12 cellular contexts compared by ENCODE assay signal in genomic region chr3:114903213-114903612, GRCh38.
A peak's percentile ranks its signal among the peaks of the same experiment; 100 is the strongest.
DNase-seq lines count a peak whose midpoint lies in the region; ATAC-seq and TF ChIP-seq lines count a peak whose summit lies in the region.
"Had no signal": no experiment of that assay in that cellular context is flagged by ENCODE, and none has a peak within 500 bp of the region (broad histone marks: within the 10 kb centered on the region; RNA-seq: fewer than 3 reads in every experiment).

No MANE protein-coding gene starts in this region.

- peaks cover 6% of the 10 kb centered on the region for H3K36me3 Mint-ChIP-seq in osteocyte (ENCODE audit: unreplicated experiment)
- H3K36me3 Mint-ChIP-seq: natural killer cell treated with Interleukin-12 subunit alpha and Interleukin-12 subunit beta and Interleukin-15 and Interleukin-18, amount 100 ng/mL, for 72 hours had no signal

- ATAC-seq in GM21423 (IDR thresholded peaks at IDR 0.05; ENCODE audit: unreplicated experiment), result peak; percentile 17
- ATAC-seq: natural killer cell treated with Interleukin-12 subunit alpha and Interleukin-12 subunit beta and Interleukin-15 and Interleukin-18, amount 100 ng/mL, for 72 hours had no signal

- H3K9me3 ChIP-seq in sigmoid colon, result no peaks in the 10 kb centered on the region
- H3K9me3 ChIP-seq: Peyer's patch, upper lobe of left lung had no signal

- peaks cover under 1% of the 10 kb centered on the region for H3K9me3 Mint-ChIP-seq in osteocyte (ENCODE audit: unreplicated experiment)
- H3K9me3 Mint-ChIP-seq: natural killer cell treated with Interleukin-12 subunit alpha and Interleukin-12 subunit beta and Interleukin-15 and Interleukin-18, amount 100 ng/mL, for 72 hours had no signal

- DNase-seq in NCI-H2196 treated with DMSO at 0.1 percent for 48 hours (lab: John Stamatoyannopoulos, UW; ENCODE audit: unreplicated experiment), result peak; percentile 80
- peak; percentile 72 for DNase-seq in globus pallidus (ENCODE audit: low spot score)
- no peak for DNase-seq in sigmoid colon
- no peak for DNase-seq in central memory CD4-positive, alpha-beta T cell
- DNase-seq in NCI-H1930 (lab: John Stamatoyannopoulos, UW), result no peak
- DNase-seq in DMS114 treated with DMSO at 0.1 percent for 48 hours (lab: John Stamatoyannopoulos, UW; ENCODE audit: unreplicated experiment), result no peak
- DNase-seq in osteocyte (ENCODE audit: extremely low spot score, unreplicated experiment), result no peak
- DNase-seq: NCI-H1436, Peyer's patch, upper lobe of left lung had no signal

- H3K27me3 ChIP-seq in sigmoid colon, result no peaks in the 10 kb centered on the region
- H3K27me3 ChIP-seq: Peyer's patch, upper lobe of left lung had no signal

- no peak for TF ChIP-seq EP300 in sigmoid colon (IDR thresholded peaks at IDR 0.05)

- no peak for TF ChIP-seq CTCF in sigmoid colon (IDR thresholded peaks at IDR 0.05)
- no peak for TF ChIP-seq CTCF in osteocyte (IDR thresholded peaks at IDR 0.05)

- no peak for TF ChIP-seq POLR2A in sigmoid colon (IDR thresholded peaks at IDR 0.05)

- H3K4me1 Mint-ChIP-seq in osteocyte (ENCODE audit: unreplicated experiment), result peaks cover 8% of the 10 kb centered on the region

- H3K4me1 ChIP-seq in sigmoid colon, result peaks cover 0 to 46% (median 27%) of the 10 kb centered on the region in 4 donors

- intact Hi-C loops in sigmoid colon (cut with DNase I), result no loop called here

- peak overlapping the region in 3 of 4 donors; percentile 39 to 78 (median 78) for H3K27ac ChIP-seq in sigmoid colon

- H3K4me3 Mint-ChIP-seq in osteocyte (ENCODE audit: unreplicated experiment), result no peak overlapping the region
- H3K4me3 Mint-ChIP-seq: natural killer cell treated with Interleukin-12 subunit alpha and Interleukin-12 subunit beta and Interleukin-15 and Interleukin-18, amount 100 ng/mL, for 72 hours had no signal

- H3K27ac Mint-ChIP-seq in osteocyte (ENCODE audit: unreplicated experiment), result no peak overlapping the region
- H3K27ac Mint-ChIP-seq: natural killer cell treated with Interleukin-12 subunit alpha and Interleukin-12 subunit beta and Interleukin-15 and Interleukin-18, amount 100 ng/mL, for 72 hours had no signal

- H3K36me3 ChIP-seq in sigmoid colon, result no peaks in the 10 kb centered on the region
- H3K36me3 ChIP-seq: Peyer's patch, upper lobe of left lung had no signal

- H3K27me3 Mint-ChIP-seq in osteocyte (ENCODE audit: unreplicated experiment), result no peaks in the 10 kb centered on the region
- H3K27me3 Mint-ChIP-seq: natural killer cell treated with Interleukin-12 subunit alpha and Interleukin-12 subunit beta and Interleukin-15 and Interleukin-18, amount 100 ng/mL, for 72 hours had no signal

- no peak overlapping the region for H3K4me3 ChIP-seq in sigmoid colon
- H3K4me3 ChIP-seq: Peyer's patch, upper lobe of left lung had no signal

- 16 to 50% methylated on average over 1 of the region's 1 CpG for WGBS in sigmoid colon, 2 donors

Comparison
In these comparisons a context has a peak if more than half of its experiments do, and no peak if none do; other contexts are left out.
1. DNase-seq: peak in NCI-H2196 treated with DMSO at 0.1 percent for 48 hours (single experiment) and globus pallidus (single experiment); none in sigmoid colon (single experiment), central memory CD4-positive, alpha-beta T cell (single experiment), NCI-H1930 (0 of 2), DMS114 treated with DMSO at 0.1 percent for 48 hours (single experiment) and osteocyte (single experiment).